In genomic region chr16:49890876-49891275, GRCh38 we compare ENCODE assay signal across 10 cellular contexts. TPM values are rescaled to one million over a fixed set of nuclear protein-coding genes. Genes with fewer than 3 reads are reported as not detected.
DNase-seq lines count a peak whose midpoint lies in the region; ATAC-seq and TF ChIP-seq lines count a peak whose summit lies in the region.
"Had no signal": no experiment of that assay in that cellular context is flagged by ENCODE, and none has a peak within 500 bp of the region (broad histone marks: within the 10 kb centered on the region; RNA-seq: fewer than 3 reads in every experiment).

No MANE protein-coding gene starts in this region.

- H3K4me1 ChIP-seq in H9 (ENCODE audit: insufficient read depth, low read length) = no peaks in the 10 kb centered on the region
- H3K4me1 ChIP-seq in liver (ENCODE audit: control insufficient read depth in 4 of 4, insufficient read depth in 4 of 4, low read length in 3 of 4) = no peaks in the 10 kb centered on the region
- H3K4me1 ChIP-seq in aorta (ENCODE audit: control insufficient read depth in 1 of 2, insufficient read depth in 2 of 2, low read length in 2 of 2) = no peaks in the 10 kb centered on the region

- H2AK5ac ChIP-seq in H9 (ENCODE audit: insufficient read length, low read length) = no peak overlapping the region

- H3K27ac Mint-ChIP-seq in H9 = no peak overlapping the region
- no peak overlapping the region for H3K27ac Mint-ChIP-seq in activated CD4-positive, alpha-beta memory T cell treated with anti-CD3 and anti-CD28 coated beads for 36 hours
- H3K27ac Mint-ChIP-seq: T-cell had no signal

- POLR2A ChIA-PET in activated CD4-positive, alpha-beta memory T cell treated with anti-CD3 and anti-CD28 coated beads for 36 hours (lab: Charles Lee) = no interaction called here

- H4K8ac ChIP-seq in H9 (replicated peaks; ENCODE audit: insufficient read length, low read depth, low read length) = no peak overlapping the region

- intact Hi-C loops in activated CD4-positive, alpha-beta memory T cell treated with anti-CD3 and anti-CD28 coated beads for 36 hours (cut with micrococcal nuclease) = no loop called here
- intact Hi-C loops in posterior vena cava (cut with DNase I) (no loop called here), aorta (cut with DNase I) (no loop called here)

- H3K36me3 Mint-ChIP-seq in H9 (ENCODE audit: insufficient read depth in 1 of 3, low read depth in 3 of 3) = peaks cover 0 to 6% (median 0%) of the 10 kb centered on the region in 3 experiments; a peak in 2 of 7 replicates
- no peaks in the 10 kb centered on the region for H3K36me3 Mint-ChIP-seq in activated CD4-positive, alpha-beta memory T cell treated with anti-CD3 and anti-CD28 coated beads for 36 hours
- H3K36me3 Mint-ChIP-seq: T-cell had no signal

- H3K9ac ChIP-seq in H9 (ENCODE audit: extremely low read depth, insufficient read length, low read length) = no peak overlapping the region
- no peak overlapping the region for H3K9ac ChIP-seq in liver (ENCODE audit: low read depth in 1 of 2, low read length in 2 of 2)
- H3K9ac ChIP-seq: KMS-11 had no signal

- no peak overlapping the region for H2BK120ac ChIP-seq in H9 (ENCODE audit: low read depth, low read length, poor library complexity, severe bottlenecking)

- H4K5ac ChIP-seq in H9 (ENCODE audit: insufficient read length, low read depth, low read length) = no peak overlapping the region

- peak; percentile 35 to 66 for TF ChIP-seq RAD21 in liver (IDR thresholded peaks at IDR 0.05)

- no peak overlapping the region for H2BK12ac ChIP-seq in H9 (ENCODE audit: insufficient read length, low read depth, low read length)

- H3K56ac ChIP-seq in H9 (ENCODE audit: insufficient read length, low read depth, low read length) = no peak overlapping the region

- H3K27ac ChIP-seq in H9 (ENCODE audit: insufficient read length, low read depth, low read length) (no peak overlapping the region), liver (ENCODE audit: low read depth in 1 of 2, low read length in 2 of 2) (no peak overlapping the region), aorta (ENCODE audit: low read depth in 1 of 2, low read length in 2 of 2) (no peak overlapping the region)
- H3K27ac ChIP-seq: KMS-11 had no signal

- H3K79me2 ChIP-seq in H9 (ENCODE audit: insufficient read depth, low read length) = no peaks in the 10 kb centered on the region

- H3K23ac ChIP-seq in H9 (ENCODE audit: insufficient read length, low read depth, low read length) = no peak overlapping the region

- H4K20me1 ChIP-seq in H9 (ENCODE audit: control insufficient read depth, insufficient read depth, insufficient read length) = no peaks in the 10 kb centered on the region

- H3K23me2 ChIP-seq in H9 (ENCODE audit: insufficient read length, low read depth, low read length, poor library complexity, severe bottlenecking) = no peaks in the 10 kb centered on the region

- H3K4me3 ChIP-seq in liver (ENCODE audit: low read depth in 1 of 3, low read length in 3 of 3) (no peak overlapping the region), aorta (ENCODE audit: low read length in 2 of 2) (no peak overlapping the region)

- peaks cover 19% of the 10 kb centered on the region for H3K27me3 Mint-ChIP-seq in H9 (ENCODE audit: low read depth)
- peaks cover 11% of the 10 kb centered on the region for H3K27me3 Mint-ChIP-seq in activated CD4-positive, alpha-beta memory T cell treated with anti-CD3 and anti-CD28 coated beads for 36 hours

- H3T11ph ChIP-seq in H9 (ENCODE audit: low read length) = no peak overlapping the region

- no peak overlapping the region for H4K91ac ChIP-seq in H9 (ENCODE audit: insufficient read length, low read depth, low read length)

- CTCF ChIA-PET in activated CD4-positive, alpha-beta memory T cell treated with anti-CD3 and anti-CD28 coated beads for 36 hours (lab: Charles Lee) = interaction anchor here (0.6 to 1.3 kb wide), 2 partner anchors 32 to 33 kb away, joined by 3 to 7 read pairs; no protein-coding TSS in a partner anchor

- no peaks in the 10 kb centered on the region for H3K36me3 ChIP-seq in liver (ENCODE audit: control insufficient read depth in 4 of 4, insufficient read depth in 3 of 4, low read depth in 1 of 4, low read length in 3 of 4)
- no peaks in the 10 kb centered on the region for H3K36me3 ChIP-seq in aorta (ENCODE audit: control insufficient read depth in 1 of 2, insufficient read depth in 2 of 2, low read length in 1 of 2)

- no peaks in the 10 kb centered on the region for H3K79me1 ChIP-seq in H9 (ENCODE audit: insufficient read depth, low read depth, low read length, poor library complexity, severe bottlenecking)

- H3K27me3 ChIP-seq in H9 (ENCODE audit: insufficient read depth, low read length) = no peaks in the 10 kb centered on the region
- H3K27me3 ChIP-seq in liver (ENCODE audit: control insufficient read depth in 4 of 4, insufficient read depth in 4 of 4, low read length in 3 of 4) = no peaks in the 10 kb centered on the region
- no peaks in the 10 kb centered on the region for H3K27me3 ChIP-seq in aorta (ENCODE audit: control insufficient read depth in 1 of 2, insufficient read depth in 2 of 2, low read length in 1 of 2)

- H2AFZ ChIP-seq in H9 (ENCODE audit: low read length) = no peak overlapping the region

- H2BK5ac ChIP-seq in H9 (ENCODE audit: insufficient read length, low read length) = no peak overlapping the region

- WGBS in H9 (ENCODE audit: extremely low coverage, insufficient read length, low lambda C conversion rate) = no CpG with 5 or more reads among the region's 5 CpGs
- 54% methylated on average over 5 of the region's 5 CpGs for WGBS in liver
- 48 to 51% methylated on average over 5 of the region's 5 CpGs for WGBS in aorta, 2 donors

- no peak overlapping the region for H2BK20ac ChIP-seq in H9 (ENCODE audit: low read depth, low read length, poor library complexity, severe bottlenecking)

- no peak overlapping the region for H3K4ac ChIP-seq in H9 (ENCODE audit: low read depth, low read length)

- H3K9me3 Mint-ChIP-seq in H9 = peaks cover 5 to 6% of the 10 kb centered on the region in 2 experiments; a peak in 3 of 5 replicates
- no peaks in the 10 kb centered on the region for H3K9me3 Mint-ChIP-seq in activated CD4-positive, alpha-beta memory T cell treated with anti-CD3 and anti-CD28 coated beads for 36 hours

- DNase-seq in AG09319 (ENCODE audit: extremely low read depth, low read depth) = no peak
- DNase-seq in H9 = peak; percentile 85
- DNase-seq in activated CD4-positive, alpha-beta memory T cell treated with anti-CD3 and anti-CD28 coated beads for 36 hours = peak; percentile 51
- no peak for DNase-seq in posterior vena cava (ENCODE audit: low spot score)
- no peak for DNase-seq in aorta

- H3K4me2 ChIP-seq in H9 (ENCODE audit: insufficient read depth, insufficient read length, low read length) = no peak overlapping the region
- H3K4me2 ChIP-seq: KMS-11 had no signal

- H3K4me3 Mint-ChIP-seq in H9 = no peak overlapping the region; a peak in 2 of 5 replicates
- H3K4me3 Mint-ChIP-seq in activated CD4-positive, alpha-beta memory T cell treated with anti-CD3 and anti-CD28 coated beads for 36 hours = no peak overlapping the region
- H3K4me3 Mint-ChIP-seq: T-cell had no signal

- no peak overlapping the region for H2BK15ac ChIP-seq in H9 (ENCODE audit: low read depth, low read length)

- H3K9me3 ChIP-seq in H9 (ENCODE audit: control insufficient read depth, low read depth, low read length) = no peaks in the 10 kb centered on the region
- no peaks in the 10 kb centered on the region for H3K9me3 ChIP-seq in liver (ENCODE audit: control insufficient read depth in 4 of 4, low read length in 3 of 4)
- peaks cover 5% of the 10 kb centered on the region for H3K9me3 ChIP-seq in aorta (ENCODE audit: control insufficient read depth, low read length)

- no peak overlapping the region for H3K14ac ChIP-seq in H9 (ENCODE audit: insufficient read depth, low read length)

- TF ChIP-seq CTCF in AG09319 (IDR thresholded peaks at IDR 0.05; ENCODE audit: low read depth, low read length) (0 out of 2 replicates have a peak, but pooled peaks have one; percentile 3), H9 (conservative IDR thresholded peaks at IDR 0.05) (peak; percentile 83), liver (IDR thresholded peaks at IDR 0.05; ENCODE audit: low read depth, low read length, missing input control) (no peak)

- ATAC-seq in GM21526 (IDR thresholded peaks at IDR 0.05; ENCODE audit: low FRiP score, unreplicated experiment) = no peak
- no peak for ATAC-seq in HG02884 (IDR thresholded peaks at IDR 0.05; ENCODE audit: unreplicated experiment)
- no peak for ATAC-seq in aorta (ENCODE audit: low FRiP score)

- H3K4me1 Mint-ChIP-seq in H9 = peaks cover 6 to 12% of the 10 kb centered on the region in 2 experiments; a peak in 3 of 4 replicates
- H3K4me1 Mint-ChIP-seq in activated CD4-positive, alpha-beta memory T cell treated with anti-CD3 and anti-CD28 coated beads for 36 hours (ENCODE audit: low read depth) = no peaks in the 10 kb centered on the region

- H3K18ac ChIP-seq in H9 (ENCODE audit: insufficient read length, low read depth, low read length) = no peak overlapping the region

TF ChIP-seq in liver, 16 proteins besides CTCF, POLR2A, EP300 and RAD21 (continues in another document):
- TF ChIP-seq HNF4G (IDR thresholded peaks at IDR 0.05) (no peak), EGR1 (IDR thresholded peaks at IDR 0.05; ENCODE audit: low read depth in 2 of 2) (no peak), FOXA1 (IDR thresholded peaks at IDR 0.05) (no peak), GABPA (IDR thresholded peaks at IDR 0.05 in 1 of 2, conservative IDR thresholded peaks at IDR 0.05 in 1 of 2) (no peak), ZBTB33 (IDR thresholded peaks at IDR 0.05) (no peak), YY1 (IDR thresholded peaks at IDR 0.05) (no peak), TAF1 (conservative IDR thresholded peaks at IDR 0.05) (no peak), HNF4A (conservative IDR thresholded peaks at IDR 0.05) (no peak)

RNA-seq across cellular contexts. Expression of gene ZNF423, which starts 35.0 kb away (rescaled TPM):
- total RNA-seq in H9 (2021) = 51.5 and 54.0 TPM in 2 replicates
- total RNA-seq in activated CD4-positive, alpha-beta memory T cell treated with anti-CD3 and anti-CD28 coated beads for 36 hours = not detected
- total RNA-seq in liver = 1 to 10 TPM in 1 of 2 donors, under 1 TPM in 1; 0.42 to 1.6 TPM
- polyA plus RNA-seq in liver = under 1 TPM; 0.24 to 0.37 TPM
- 10 to 100 TPM; 12.3 to 29.3 TPM for total RNA-seq in posterior vena cava
- 10 to 100 TPM; 12.5 to 43.1 TPM for total RNA-seq in aorta
- 1 to 10 TPM; 3.1 to 7.6 TPM for polyA plus RNA-seq in aorta

Comparison
In these comparisons a context has a peak if more than half of its experiments do, and no peak if none do; other contexts are left out.
1. DNase-seq: peak in H9 (single experiment) and activated CD4-positive, alpha-beta memory T cell treated with anti-CD3 and anti-CD28 coated beads for 36 hours (single experiment); none in AG09319 (single experiment), posterior vena cava (single experiment) and aorta (0 of 2).
2. RNA of gene ZNF423, which starts 35.0 kb away (total RNA-seq): 51.5 to 54.0 TPM in H9, 12.5 to 43.1 TPM in aorta and 12.3 to 29.3 TPM in posterior vena cava; 0.42 to 1.6 TPM in liver and not detected in activated CD4-positive, alpha-beta memory T cell treated with anti-CD3 and anti-CD28 coated beads for 36 hours; every median in the first group is over 4 times any median in the second.